Comparison of ENCODE assay signal across 8 cellular contexts in the genomic region with DNA sequence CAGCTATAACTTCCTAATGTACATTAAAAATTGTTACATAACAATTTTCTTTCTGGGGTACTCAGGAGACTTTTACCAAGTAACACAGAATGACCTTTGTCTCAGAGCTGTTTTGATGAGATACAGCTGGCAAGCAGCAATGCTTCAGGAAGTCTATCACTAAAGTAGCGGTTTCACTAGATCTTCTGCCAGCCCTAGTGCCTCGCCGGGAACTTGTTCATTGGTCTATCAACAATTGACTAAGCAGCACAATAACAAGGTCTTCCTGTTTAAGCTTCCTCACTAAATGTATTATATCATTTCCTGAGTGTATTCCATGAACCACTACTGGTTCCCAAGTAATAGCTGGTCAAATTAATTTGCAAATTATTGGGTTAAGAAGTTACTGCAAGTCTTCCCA.
A peak's percentile ranks its signal among the peaks of the same experiment; 100 is the strongest.
DNase-seq lines count a peak whose midpoint lies in the region; ATAC-seq, FAIRE-seq and TF ChIP-seq lines count a peak whose summit lies in the region.

No MANE protein-coding gene starts in this region.

- H3K9me2 ChIP-seq in Loucy (replicated peaks; ENCODE audit: low read depth, low read length): no peaks in the 10 kb centered on the region

- peaks cover 33% of the 10 kb centered on the region; the same call in 1 of the 2 replicates for H3K36me3 ChIP-seq in Loucy (ENCODE audit: insufficient read depth, low read length)
- peaks cover 2 to 6% of the 10 kb centered on the region in 2 donors for H3K36me3 ChIP-seq in kidney (ENCODE audit: control insufficient read depth in 1 of 2, insufficient read depth in 2 of 2, low read length in 2 of 2)

- DNase-seq in activated CD4-positive, CD25-positive, alpha-beta regulatory T cell treated with anti-CD3 and anti-CD28 coated beads, Interleukin-2, amount 50 U/mL, for 16 hours (ENCODE audit: low read depth, low spot score): peak; percentile 27
- no peak for DNase-seq in activated CD4-positive, CD25-positive, alpha-beta regulatory T cell treated with anti-CD3 and anti-CD28 coated beads, Interleukin-2, amount 50 U/mL, for 72 hours
- DNase-seq in activated gamma-delta T cell treated with anti-CD3 and anti-CD28 coated beads, Interleukin-2, amount 50 U/mL, for 16 hours (ENCODE audit: low read depth): peak; percentile 24
- DNase-seq in left colon: peak in 1 of 2 donors; percentile 22
- no peak for DNase-seq in kidney
- no peak for DNase-seq in SW480 (ENCODE audit: low spot score)

- peaks cover 31% of the 10 kb centered on the region; the same call in 1 of the 2 replicates for H3K79me2 ChIP-seq in Loucy (ENCODE audit: insufficient read depth, low read length)

- TF ChIP-seq CTCF in Loucy (conservative IDR thresholded peaks at IDR 0.05; ENCODE audit: low read length) (no peak), kidney (IDR thresholded peaks at IDR 0.05; ENCODE audit: borderline replicate concordance, extremely low read depth, insufficient read depth) (no peak)

- peaks cover 21% of the 10 kb centered on the region for H4K20me1 ChIP-seq in Loucy (ENCODE audit: insufficient read depth, low read length, poor library complexity, severe bottlenecking)

- H3K27ac ChIP-seq in kidney (ENCODE audit: low read depth in 2 of 2, low read length in 2 of 2): peak overlapping the region in 1 of 2 donors; percentile 23

- intact Hi-C loops in left colon (cut with DNase I, micrococcal nuclease): no loop called here
- intact Hi-C loops in kidney (cut with DNase I): no loop called here

- H3K9me3 ChIP-seq in Loucy (ENCODE audit: insufficient read depth, low read depth, low read length): no peaks in the 10 kb centered on the region
- H3K9me3 ChIP-seq in kidney (ENCODE audit: control insufficient read depth in 1 of 2, low read length in 2 of 2): no peaks in the 10 kb centered on the region

- peak; percentile 34 for ATAC-seq in left colon
- no peak for ATAC-seq in GM21526 (IDR thresholded peaks at IDR 0.05; ENCODE audit: low FRiP score, unreplicated experiment)

- H3F3A ChIP-seq in Loucy (ENCODE audit: low read depth): no peaks in the 10 kb centered on the region

- H3K4me2 ChIP-seq in Loucy (ENCODE audit: low read depth, low read length, poor library complexity, severe bottlenecking): peak overlapping the region; percentile 5

- H3K9ac ChIP-seq in Loucy (ENCODE audit: low read depth, low read length, poor library complexity, severe bottlenecking) (no peak overlapping the region), kidney (ENCODE audit: low read length in 2 of 2) (no peak overlapping the region)

- no peak for FAIRE-seq in kidney (lab: Jason Lieb, UNC)

- H2AFZ ChIP-seq in Loucy (ENCODE audit: low read length): no peak overlapping the region

- no peaks in the 10 kb centered on the region for H3K27me3 ChIP-seq in Loucy (ENCODE audit: insufficient read depth, low read length, poor library complexity, severe bottlenecking)

- H3K4me3 ChIP-seq in Loucy (ENCODE audit: low read length, poor library complexity, severe bottlenecking): no peak overlapping the region
- no peak overlapping the region for H3K4me3 ChIP-seq in kidney (ENCODE audit: low read length in 2 of 2)

- H3K4me1 ChIP-seq in Loucy (ENCODE audit: insufficient read depth, low read length, poor library complexity, severe bottlenecking): peaks cover 10% of the 10 kb centered on the region
- peaks cover 0 to 4% of the 10 kb centered on the region in 2 donors for H3K4me1 ChIP-seq in kidney (ENCODE audit: control insufficient read depth in 1 of 2, insufficient read depth in 1 of 2, low read depth in 1 of 2, low read length in 2 of 2)

Comparison
In these comparisons a context has a peak if more than half of its experiments do, and no peak if none do; other contexts are left out.
1. DNase-seq: peak in activated CD4-positive, CD25-positive, alpha-beta regulatory T cell treated with anti-CD3 and anti-CD28 coated beads, Interleukin-2, amount 50 U/mL, for 16 hours (single experiment) and activated gamma-delta T cell treated with anti-CD3 and anti-CD28 coated beads, Interleukin-2, amount 50 U/mL, for 16 hours (single experiment); none in activated CD4-positive, CD25-positive, alpha-beta regulatory T cell treated with anti-CD3 and anti-CD28 coated beads, Interleukin-2, amount 50 U/mL, for 72 hours (single experiment), kidney (single experiment) and SW480 (single experiment).